ENCODE assay signal across 24 cellular contexts in the genomic region with DNA sequence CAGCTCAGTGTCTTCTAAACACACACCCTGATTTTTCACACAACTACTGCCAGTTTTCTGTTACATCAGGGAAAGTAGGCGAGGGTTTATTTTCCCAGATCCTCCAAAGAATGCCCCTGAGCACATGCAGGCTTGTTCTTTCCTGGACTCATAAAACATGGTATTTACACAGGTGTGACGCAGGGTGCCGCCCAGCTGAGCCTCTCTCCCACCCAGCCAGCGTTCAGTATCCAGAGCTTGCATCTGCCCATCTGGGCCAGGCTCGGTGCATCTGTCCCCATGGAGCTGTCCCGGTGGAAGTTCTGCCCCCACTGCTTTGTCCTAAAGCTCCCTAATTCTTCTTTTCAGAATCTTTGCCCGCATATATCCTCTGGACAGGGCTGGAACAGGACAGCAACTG. TPM values are rescaled to one million over a fixed set of nuclear protein-coding genes. Genes with fewer than 3 reads are reported as not detected.
DNase-seq lines count a peak whose midpoint lies in the region; ATAC-seq, FAIRE-seq and TF ChIP-seq lines count a peak whose summit lies in the region.
"Had no signal": no experiment of that assay in that cellular context is flagged by ENCODE, and none has a peak within 500 bp of the region (broad histone marks: within the 10 kb centered on the region; RNA-seq: fewer than 3 reads in every experiment).

No MANE protein-coding gene starts in this region.

- TF ChIP-seq POLR2A in prostate gland (IDR thresholded peaks at IDR 0.05) = no peak
- no peak for TF ChIP-seq POLR2A in upper lobe of left lung (IDR thresholded peaks at IDR 0.05)

- H3K27me3 ChIP-seq in prostate gland (replicated peaks; ENCODE audit: insufficient read depth) = no peaks in the 10 kb centered on the region
- H3K27me3 ChIP-seq in pancreas = peaks cover 0 to 4% (median 1%) of the 10 kb centered on the region in 4 donors
- no peaks in the 10 kb centered on the region for H3K27me3 ChIP-seq in upper lobe of left lung
- H3K27me3 ChIP-seq: brain microvascular endothelial cell had no signal

- H3K4me3 ChIP-seq in prostate gland (no peak overlapping the region), pancreas (no peak overlapping the region), upper lobe of left lung (no peak overlapping the region)

- intact Hi-C loops in prostate gland (cut with DNase I) = no loop called here
- intact Hi-C loops in pancreas (cut with DNase I) = no loop called here

- no peak for TF ChIP-seq EP300 in upper lobe of left lung (IDR thresholded peaks at IDR 0.05)

- peaks cover 5% of the 10 kb centered on the region for H3K4me1 ChIP-seq in prostate gland (replicated peaks)
- H3K4me1 ChIP-seq in pancreas = no peaks in the 10 kb centered on the region
- H3K4me1 ChIP-seq in upper lobe of left lung = no peaks in the 10 kb centered on the region
- H3K4me1 ChIP-seq: parathyroid adenoma had no signal

- H3K36me3 ChIP-seq in prostate gland = no peaks in the 10 kb centered on the region
- no peaks in the 10 kb centered on the region for H3K36me3 ChIP-seq in pancreas
- H3K36me3 ChIP-seq in upper lobe of left lung = no peaks in the 10 kb centered on the region
- H3K36me3 ChIP-seq: brain microvascular endothelial cell had no signal

- WGBS in prostate gland = 35% methylated on average over 7 of the region's 7 CpGs
- WGBS in pancreas, 2 donors = 24 to 37% methylated on average over 7 of the region's 7 CpGs
- WGBS in upper lobe of left lung, 2 donors = 74 to 78% methylated on average over 7 of the region's 7 CpGs

- DNase-seq in DMS153 (lab: John Stamatoyannopoulos, UW) (peak; percentile 74), NCI-H345 (lab: John Stamatoyannopoulos, UW) (peak; percentile 34), prostate gland (ENCODE audit: low spot score) (peak; percentile 90), iPS-NIHi7 (ENCODE audit: extremely low spot score) (no peak), pons (ENCODE audit: low spot score) (no peak), pancreas (no peak), upper lobe of left lung (no peak)
- DNase-seq: activated CD4-positive, alpha-beta T cell treated with anti-CD3 and anti-CD28 coated beads for 48 hours; activated CD8-positive, alpha-beta memory T cell treated with anti-CD3 and anti-CD28 coated beads, Interleukin-2, amount 10 ng/mL, durations not matched to agents 7 days and 5 days; brain microvascular endothelial cell; CD4-positive, CD25-positive, alpha-beta regulatory T cell; hippocampal formation; KBM-7; naive thymus-derived CD4-positive, alpha-beta T cell; NCI-H2171 treated with DMSO at 0.1 percent for 48 hours; stimulated activated CD4-positive, alpha-beta T cell treated with anti-CD3 and anti-CD28 coated beads, Interleukin-4, amount 100 ng/mL, for 4 hours had no signal

- H3K9me3 ChIP-seq in prostate gland = no peaks in the 10 kb centered on the region
- no peaks in the 10 kb centered on the region for H3K9me3 ChIP-seq in pancreas
- peaks cover 0 to 3% (median 0%) of the 10 kb centered on the region in 4 donors for H3K9me3 ChIP-seq in upper lobe of left lung

- TF ChIP-seq CTCF in VCaP (conservative IDR thresholded peaks at IDR 0.05) (no peak), prostate gland (IDR thresholded peaks at IDR 0.05) (no peak), pancreas (IDR thresholded peaks at IDR 0.05) (no peak), upper lobe of left lung (IDR thresholded peaks at IDR 0.05) (no peak)

- H3K27ac ChIP-seq in VCaP (peak overlapping the region; percentile 63), prostate gland (peak overlapping the region in 1 of 2 donors; percentile 31), pancreas (no peak overlapping the region), upper lobe of left lung (no peak overlapping the region)
- H3K27ac ChIP-seq: brain microvascular endothelial cell, parathyroid adenoma had no signal

- ATAC-seq in pancreas (no peak), upper lobe of left lung (ENCODE audit: low FRiP score in 2 of 2) (no peak)
- ATAC-seq: activated CD8-positive, alpha-beta memory T cell treated with anti-CD3 and anti-CD28 coated beads, Interleukin-2, amount 10 ng/mL, durations not matched to agents 7 days and 5 days; activated T-helper 17 cell treated with anti-CD3 and anti-CD28 coated beads, Interleukin-2, amount 50 U/mL, for 72 hours; naive thymus-derived CD4-positive, alpha-beta T cell had no signal

- FAIRE-seq in pancreas (lab: Jason Lieb, UNC) = no peak
- FAIRE-seq: endothelial cell of umbilical vein, GM12892, keratinocyte had no signal

RNA-seq across cellular contexts. Expression of gene ISX, which starts 44.8 kb away (rescaled TPM):
- total RNA-seq in prostate gland (1 to 10 TPM in 1 of 2 donors, under 1 TPM in 1; 0.14 to 1.9 TPM), pancreas (under 1 TPM in 1 of 6 donors, not detected in 5; 0.12 TPM), upper lobe of left lung (not detected)
- polyA plus RNA-seq in pancreas = under 1 TPM in 1 of 2 donors, not detected in 1; 0.14 TPM
- total RNA-seq: activated CD8-positive, alpha-beta memory T cell treated with anti-CD3 and anti-CD28 coated beads, Interleukin-2, amount 10 ng/mL, durations not matched to agents 7 days and 5 days; activated T-helper 17 cell treated with anti-CD3 and anti-CD28 coated beads, Interleukin-2, amount 50 U/mL, for 72 hours; CD4-positive, CD25-positive, alpha-beta regulatory T cell; endothelial cell of umbilical vein; fibroblast of villous mesenchyme; naive thymus-derived CD4-positive, alpha-beta T cell; subcutaneous adipose tissue had no signal
- polyA plus RNA-seq: CD4-positive, CD25-positive, alpha-beta regulatory T cell; endothelial cell of umbilical vein; keratinocyte; naive thymus-derived CD4-positive, alpha-beta T cell had no signal

Comparison
In these comparisons a context has a peak if more than half of its experiments do, and no peak if none do; other contexts are left out.
1. DNase-seq: peak in DMS153 (single experiment), NCI-H345 (single experiment) and prostate gland (single experiment); none in iPS-NIHi7 (single experiment), pons (single experiment), pancreas (0 of 6) and upper lobe of left lung (0 of 2).